Comparison of ENCODE assay signal across 1 cellular context in genomic region chr16:70648606-70649005, GRCh38.
TF ChIP-seq lines count a peak whose summit lies in the region.

No MANE protein-coding gene starts in this region.

TF ChIP-seq in K562, 482 proteins besides CTCF, POLR2A, EP300 and RAD21:
- TF ChIP-seq CCAR2 (IDR thresholded peaks at IDR 0.05; ENCODE audit: low read depth, low read length) (no peak), GABPA (tag; conservative IDR thresholded peaks at IDR 0.05; ENCODE audit: low read depth) (no peak), MCM3 (IDR thresholded peaks at IDR 0.05) (no peak), ZBTB2 (IDR thresholded peaks at IDR 0.05) (no peak), TFAM (CRISPR knock-in tag; conservative IDR thresholded peaks at IDR 0.05) (no peak), ZNF507 (tag; conservative IDR thresholded peaks at IDR 0.05) (no peak)
TF ChIP-seq in K562: peak in this region for 0.
